7 cellular contexts compared by ENCODE assay signal in the genomic region with DNA sequence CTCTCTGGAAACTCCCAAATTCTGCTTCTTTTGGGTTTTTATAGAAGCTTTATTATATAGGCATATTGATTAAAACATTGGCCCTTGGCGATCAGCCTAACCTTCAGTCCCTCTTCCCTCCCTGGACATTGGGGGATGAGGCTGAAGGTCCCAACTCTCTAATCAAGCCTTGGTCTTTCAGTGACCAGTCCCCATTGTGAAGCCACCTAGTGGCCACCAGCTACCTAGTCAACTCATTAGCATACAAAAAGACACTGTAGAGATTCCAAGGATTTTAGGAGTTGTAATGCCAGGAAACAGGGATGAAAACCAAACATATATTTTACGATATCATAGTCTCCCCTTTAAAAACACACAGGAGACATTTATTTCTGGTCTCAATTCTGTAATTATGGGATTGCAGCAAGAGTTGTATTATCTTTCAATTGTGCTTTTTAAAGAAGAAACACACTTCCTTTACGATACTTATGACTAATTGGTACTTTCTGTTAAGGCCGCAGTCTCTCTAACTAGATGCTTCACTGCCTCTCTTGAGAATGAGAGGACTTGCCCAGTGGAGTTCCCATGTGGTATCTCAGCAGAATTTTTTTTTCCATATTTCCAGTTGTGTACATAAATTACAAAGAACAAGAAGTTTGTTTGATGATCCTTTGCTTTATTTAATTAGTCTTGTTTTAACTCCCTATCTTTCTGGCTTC. TPM values are rescaled to one million over a fixed set of nuclear protein-coding genes. Genes with fewer than 3 reads are reported as not detected.
DNase-seq lines count a peak whose midpoint lies in the region; ATAC-seq and TF ChIP-seq lines count a peak whose summit lies in the region.

No MANE protein-coding gene starts in this region.

- TF ChIP-seq CTCF in Panc1 (IDR thresholded peaks at IDR 0.05), result peak; percentile 70
- peak; percentile 63 for TF ChIP-seq CTCF in fibroblast of the aortic adventitia (IDR thresholded peaks at IDR 0.05; ENCODE audit: insufficient read depth, low read length)
- TF ChIP-seq CTCF in gastrocnemius medialis (IDR thresholded peaks at IDR 0.05 in 4 of 5, conservative IDR thresholded peaks at IDR 0.05 in 1 of 5), result no peak

- no peak for TF ChIP-seq POLR2A in gastrocnemius medialis (IDR thresholded peaks at IDR 0.05)

- ATAC-seq in GM18909 (IDR thresholded peaks at IDR 0.05; ENCODE audit: poor library complexity, unreplicated experiment) (peak; percentile 100), HG03039 (IDR thresholded peaks at IDR 0.05; ENCODE audit: unreplicated experiment) (peak; percentile 100), Panc1 (no peak), gastrocnemius medialis (no peak)
- ATAC-seq in stimulated activated effector memory CD8-positive, alpha-beta T cell treated with anti-CD3 and anti-CD28 coated beads, Interleukin-12 subunit alpha, Interleukin-12 subunit beta, amount 100 ng/mL, for 72 hours, result peak; percentile 95

- H3K36me3 ChIP-seq in Panc1 (ENCODE audit: control insufficient read depth, insufficient read depth, low read length) (no peaks in the 10 kb centered on the region), gastrocnemius medialis (no peaks in the 10 kb centered on the region)

- no peak overlapping the region for H3K4me3 ChIP-seq in Panc1 (ENCODE audit: low read depth in 2 of 2, low read length in 2 of 2)
- no peak overlapping the region for H3K4me3 ChIP-seq in fibroblast of the aortic adventitia (ENCODE audit: low read depth, low read length)
- H3K4me3 ChIP-seq in gastrocnemius medialis, result no peak overlapping the region

- no peak overlapping the region for H3K27ac Mint-ChIP-seq in stimulated activated effector memory CD8-positive, alpha-beta T cell treated with anti-CD3 and anti-CD28 coated beads, Interleukin-12 subunit alpha, Interleukin-12 subunit beta, amount 100 ng/mL, for 72 hours

- H3K9me3 ChIP-seq in Panc1 (ENCODE audit: control insufficient read depth, insufficient read depth, low read depth, low read length) (no peaks in the 10 kb centered on the region), gastrocnemius medialis (no peaks in the 10 kb centered on the region)

- in situ Hi-C loops in Panc1 (cut with HindIII; ENCODE audit: low pct_unique_long_range_greater_than_20kb, low sequenced_read_pairs), result no loop called here
- in situ Hi-C loops in gastrocnemius medialis (cut with MboI; ENCODE audit: low sequenced_read_pairs in 4 of 4), result no loop called here

- DNase-seq in EH (ENCODE audit: low read depth), result peak; percentile 47
- no peak for DNase-seq in Panc1 (ENCODE audit: low read depth, low spot score)
- DNase-seq in fibroblast of the aortic adventitia (ENCODE audit: low read depth), result peak; percentile 8
- no peak for DNase-seq in stimulated activated effector memory CD8-positive, alpha-beta T cell treated with anti-CD3 and anti-CD28 coated beads, Interleukin-12 subunit alpha, Interleukin-12 subunit beta, amount 100 ng/mL, for 72 hours (ENCODE audit: low spot score in 2 of 2)
- DNase-seq in gastrocnemius medialis, result no peak

- H3K4me1 Mint-ChIP-seq in stimulated activated effector memory CD8-positive, alpha-beta T cell treated with anti-CD3 and anti-CD28 coated beads, Interleukin-12 subunit alpha, Interleukin-12 subunit beta, amount 100 ng/mL, for 72 hours, result peaks cover 9% of the 10 kb centered on the region

- POLR2A ChIA-PET in Panc1 (lab: Charles Lee), result no interaction called here

- H3K4me1 ChIP-seq in Panc1 (ENCODE audit: control insufficient read depth, insufficient read depth, low read length) (no peaks in the 10 kb centered on the region), gastrocnemius medialis (no peaks in the 10 kb centered on the region)

- no peak overlapping the region for H3K4me3 Mint-ChIP-seq in stimulated activated effector memory CD8-positive, alpha-beta T cell treated with anti-CD3 and anti-CD28 coated beads, Interleukin-12 subunit alpha, Interleukin-12 subunit beta, amount 100 ng/mL, for 72 hours

- no peaks in the 10 kb centered on the region for H3K9me3 Mint-ChIP-seq in stimulated activated effector memory CD8-positive, alpha-beta T cell treated with anti-CD3 and anti-CD28 coated beads, Interleukin-12 subunit alpha, Interleukin-12 subunit beta, amount 100 ng/mL, for 72 hours

- CTCF ChIA-PET in Panc1 (lab: Charles Lee), result interaction anchor here (0.6 kb wide), 1 partner anchor 560 kb away, joined by 6 read pairs; no protein-coding TSS in a partner anchor

- H3K27me3 ChIP-seq in Panc1 (ENCODE audit: control insufficient read depth, insufficient read depth, low read length), result no peaks in the 10 kb centered on the region
- H3K27me3 ChIP-seq in gastrocnemius medialis, result no peaks in the 10 kb centered on the region

- intact Hi-C loops in Panc1 (cut with micrococcal nuclease; ENCODE audit: unreplicated experiment) (no loop called here), gastrocnemius medialis (cut with DNase I; ENCODE audit: low total_unique reads) (no loop called here)

- H3K36me3 Mint-ChIP-seq in stimulated activated effector memory CD8-positive, alpha-beta T cell treated with anti-CD3 and anti-CD28 coated beads, Interleukin-12 subunit alpha, Interleukin-12 subunit beta, amount 100 ng/mL, for 72 hours, result no peaks in the 10 kb centered on the region

- no peak overlapping the region for H3K27ac ChIP-seq in Panc1 (ENCODE audit: low read length)
- H3K27ac ChIP-seq in gastrocnemius medialis, result no peak overlapping the region

- BruUV-seq in Panc1 (replicated peaks; lab: Mats Ljungman, UMichigan), result no TSS peak

RNA-seq across cellular contexts. Expression of gene WDR17, which starts 58.2 kb away (rescaled TPM):
- total RNA-seq in Panc1 (2021; ENCODE audit: unreplicated experiment) (4.2 TPM), fibroblast of the aortic adventitia (ENCODE audit: low replicate concordance) (2.6 and 3.1 TPM in 2 replicates), gastrocnemius medialis (under 1 TPM; 0.10 to 0.36 (median 0.14) TPM)
- 2.3 TPM for polyA plus RNA-seq in Panc1 (2012; ENCODE audit: insufficient read length)

Comparison
In these comparisons a context has a peak if more than half of its experiments do, and no peak if none do; other contexts are left out.
1. DNase-seq: peak in EH (single experiment) and fibroblast of the aortic adventitia (single experiment); none in Panc1 (single experiment), stimulated activated effector memory CD8-positive, alpha-beta T cell treated with anti-CD3 and anti-CD28 coated beads, Interleukin-12 subunit alpha, Interleukin-12 subunit beta, amount 100 ng/mL, for 72 hours (0 of 2) and gastrocnemius medialis (0 of 2).
2. ATAC-seq: peak in GM18909 (single experiment), HG03039 (single experiment) and stimulated activated effector memory CD8-positive, alpha-beta T cell treated with anti-CD3 and anti-CD28 coated beads, Interleukin-12 subunit alpha, Interleukin-12 subunit beta, amount 100 ng/mL, for 72 hours (single experiment); none in Panc1 (single experiment) and gastrocnemius medialis (0 of 2).
3. CTCF ChIP-seq: peak in Panc1 (single experiment) and fibroblast of the aortic adventitia (single experiment); none in gastrocnemius medialis (0 of 5).